Comparison of ENCODE assay signal across 6 cellular contexts in the genomic region with DNA sequence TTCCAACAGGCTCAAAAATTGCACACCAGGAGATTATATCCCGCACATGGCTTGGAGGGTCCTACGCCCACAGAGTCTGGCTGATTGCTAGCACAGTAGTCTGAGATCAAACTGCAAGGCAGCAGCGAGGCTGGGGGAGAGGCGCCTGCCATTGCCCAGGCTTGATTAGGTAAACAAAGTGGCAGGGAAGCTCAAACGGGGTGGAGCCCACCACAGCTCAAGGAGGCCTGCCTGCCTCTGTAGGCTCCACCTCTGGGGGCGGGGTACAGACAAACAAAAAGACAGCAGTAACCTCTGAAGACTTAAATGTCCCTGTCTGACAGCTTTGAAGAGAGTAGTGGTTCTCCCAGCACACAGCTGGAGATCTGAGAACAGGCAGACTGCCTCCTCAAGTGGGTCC. TPM values are rescaled to one million over a fixed set of nuclear protein-coding genes. Genes with fewer than 3 reads are reported as not detected.
"Had no signal": no experiment of that assay in that cellular context is flagged by ENCODE, and none has a peak within 500 bp of the region (broad histone marks: within the 10 kb centered on the region; RNA-seq: fewer than 3 reads in every experiment).

No MANE protein-coding gene starts in this region.

RNA-seq across cellular contexts. Expression of a gene that starts 19.3 kb away (rescaled TPM):
- total RNA-seq: subcutaneous adipose tissue, tibial nerve, upper lobe of left lung, upper lobe of right lung, vagina had no signal
- polyA plus RNA-seq: stomach had no signal
